Comparison of ENCODE assay signal across 33 cellular contexts in genomic region chr5:73131711-73132428, GRCh38. TPM values are rescaled to one million over a fixed set of nuclear protein-coding genes. Genes with fewer than 3 reads are reported as not detected.
"Had no signal": no experiment of that assay in that cellular context is flagged by ENCODE, and none has a peak within 500 bp of the region (broad histone marks: within the 10 kb centered on the region; RNA-seq: fewer than 3 reads in every experiment).

No MANE protein-coding gene starts in this region.

- H3K4me3 ChIP-seq: adrenal gland, left ventricle myocardium inferior, lung, skin epidermis, uterus had no signal

- H3K27me3 ChIP-seq: uterus had no signal

- DNase-seq: activated CD4-positive, alpha-beta T cell treated with anti-CD3 and anti-CD28 coated beads for 36 hours; activated CD4-positive, CD25-positive, alpha-beta regulatory T cell; activated CD8-positive, alpha-beta memory T cell treated with anti-CD3 and anti-CD28 coated beads, Interleukin-2, amount 10 ng/mL, durations not matched to agents 7 days and 5 days; activated CD8-positive, alpha-beta T cell treated with anti-CD3 and anti-CD28 coated beads, Interleukin-2, amount 10 ng/mL, durations not matched to agents 7 days and 5 days; activated naive CD4-positive, alpha-beta T cell treated with Interleukin-2 at 50 U/mL for 16 hours; activated naive CD8-positive, alpha-beta T cell treated with anti-CD3 and anti-CD28 coated beads for 36 hours; activated T-cell treated with anti-CD3 and anti-CD28 coated beads, Interleukin-2, amount 50 U/mL, for 48 hours; adrenal gland; caudate nucleus; endodermal cell; foreskin fibroblast; hippocampal formation; left ventricle myocardium inferior; naive thymus-derived CD4-positive, alpha-beta T cell; nucleus accumbens; retina; stimulated activated CD4-positive, alpha-beta T cell treated with anti-CD3 and anti-CD28 coated beads, Interleukin-4, amount 100 ng/mL, for 4 hours; stimulated activated CD8-positive, alpha-beta memory T cell treated with anti-CD3 and anti-CD28 coated beads, Interleukin-4, amount 100 ng/mL, for 48 hours; stimulated activated naive CD8-positive, alpha-beta T cell treated with anti-CD3 and anti-CD28 coated beads, Interleukin-15, amount 100 ng/mL, for 72 hours; substantia nigra; uterus had no signal

- H3K27ac ChIP-seq: adrenal gland, left ventricle myocardium inferior, skin epidermis, uterus had no signal

- H3K9me3 ChIP-seq: adrenal gland, left ventricle myocardium inferior, uterus had no signal

- ATAC-seq: activated CD4-positive, alpha-beta T cell treated with anti-CD3 and anti-CD28 coated beads for 36 hours; activated CD8-positive, alpha-beta memory T cell treated with anti-CD3 and anti-CD28 coated beads, Interleukin-2, amount 10 ng/mL, durations not matched to agents 7 days and 5 days; activated CD8-positive, alpha-beta T cell treated with anti-CD3 and anti-CD28 coated beads, Interleukin-2, amount 10 ng/mL, durations not matched to agents 7 days and 5 days; esophagus mucosa; naive thymus-derived CD4-positive, alpha-beta T cell; sciatic nerve; stimulated activated memory B cell treated with anti-CD40 and anti-IgM and Interleukin-4, amounts not matched to agents 10 μg/mL and 1 μg/mL and 100 μg/mL, for 72 hours; stimulated activated naive CD8-positive, alpha-beta T cell treated with anti-CD3 and anti-CD28 coated beads, Interleukin-15, amount 100 ng/mL, for 72 hours had no signal

- H3K36me3 ChIP-seq: adrenal gland, left ventricle myocardium inferior, uterus had no signal

- H3K4me1 ChIP-seq: adrenal gland, left ventricle myocardium inferior, uterus had no signal

RNA-seq across cellular contexts. Expression of gene TMEM171, which starts 11.5 kb away (rescaled TPM):
- total RNA-seq: activated CD4-positive, alpha-beta T cell treated with anti-CD3 and anti-CD28 coated beads for 36 hours; activated CD8-positive, alpha-beta memory T cell treated with anti-CD3 and anti-CD28 coated beads, Interleukin-2, amount 10 ng/mL, durations not matched to agents 7 days and 5 days; activated CD8-positive, alpha-beta T cell treated with anti-CD3 and anti-CD28 coated beads, Interleukin-2, amount 10 ng/mL, durations not matched to agents 7 days and 5 days; activated naive CD8-positive, alpha-beta T cell treated with anti-CD3 and anti-CD28 coated beads for 36 hours; activated T-helper 2 cell treated with anti-CD3 and anti-CD28 coated beads, Interferon-gamma antibody, Interleukin-2, Interleukin-4, amounts not matched to agents 10 μg/mL and 5 μg/mL and 100 μg/mL, durations not matched to agents 14 hours and 24 hours and 36 hours; left ventricle myocardium inferior; mesenteric fat pad; T-helper 1 cell treated with Interleukin-12 subunit alpha and Interleukin-12 subunit beta and Interleukin-4 antibody, amounts not matched to agents 30 ng/mL and 1 ng/mL, for 36 hours; uterus had no signal
- polyA plus RNA-seq: naive thymus-derived CD4-positive, alpha-beta T cell; neural cell had no signal

RNA-seq across cellular contexts. Expression of gene TMEM174, which starts 41.1 kb away (rescaled TPM):
- total RNA-seq: activated CD4-positive, alpha-beta T cell treated with anti-CD3 and anti-CD28 coated beads for 36 hours; activated CD8-positive, alpha-beta memory T cell treated with anti-CD3 and anti-CD28 coated beads, Interleukin-2, amount 10 ng/mL, durations not matched to agents 7 days and 5 days; activated CD8-positive, alpha-beta T cell treated with anti-CD3 and anti-CD28 coated beads, Interleukin-2, amount 10 ng/mL, durations not matched to agents 7 days and 5 days; activated naive CD8-positive, alpha-beta T cell treated with anti-CD3 and anti-CD28 coated beads for 36 hours; activated T-helper 2 cell treated with anti-CD3 and anti-CD28 coated beads, Interferon-gamma antibody, Interleukin-2, Interleukin-4, amounts not matched to agents 10 μg/mL and 5 μg/mL and 100 μg/mL, durations not matched to agents 14 hours and 24 hours and 36 hours; adrenal gland; astrocyte; endodermal cell; esophagus mucosa; left ventricle myocardium inferior; lung; mesenteric fat pad; mucosa of gallbladder; naive thymus-derived CD4-positive, alpha-beta T cell; sciatic nerve; T-helper 1 cell treated with Interleukin-12 subunit alpha and Interleukin-12 subunit beta and Interleukin-4 antibody, amounts not matched to agents 30 ng/mL and 1 ng/mL, for 36 hours; uterus had no signal
- polyA plus RNA-seq: adrenal gland; keratinocyte; lung; naive thymus-derived CD4-positive, alpha-beta T cell; neural cell had no signal
